ENCODE assay signal across 33 cellular contexts in genomic region chr5:6462671-6463070, GRCh38. TPM values are rescaled to one million over a fixed set of nuclear protein-coding genes. Genes with fewer than 3 reads are reported as not detected.
"Had no signal": no experiment of that assay in that cellular context is flagged by ENCODE, and none has a peak within 500 bp of the region (broad histone marks: within the 10 kb centered on the region; RNA-seq: fewer than 3 reads in every experiment).

No MANE protein-coding gene starts in this region.

- H3K27ac ChIP-seq: adrenal gland, body of pancreas, brain microvascular endothelial cell, breast epithelium, VCaP had no signal

- H3K36me3 ChIP-seq: adrenal gland, brain microvascular endothelial cell, breast epithelium had no signal

- ATAC-seq: activated CD8-positive, alpha-beta T cell treated with anti-CD3 and anti-CD28 coated beads for 36 hours; activated naive CD4-positive, alpha-beta T cell treated with anti-CD3 and anti-CD28 coated beads, Interleukin-2, amount 50 U/mL, for 72 hours; activated T-cell treated with anti-CD3 and anti-CD28 coated beads, Interleukin-2, amount 50 U/mL, for 4 hours; activated T-cell treated with anti-CD3 and anti-CD28 coated beads, Interleukin-2, amount 50 U/mL, for 72 hours; activated T-helper 17 cell treated with anti-CD3 and anti-CD28 coated beads, Interleukin-2, amount 50 U/mL, for 72 hours; body of pancreas had no signal

- H3K9me3 ChIP-seq: adrenal gland, body of pancreas, breast epithelium had no signal

- DNase-seq: activated B cell treated with CpG ODN at 0.5 μM for 24 hours; activated CD4-positive, alpha-beta memory T cell treated with anti-CD3 and anti-CD28 coated beads for 36 hours; activated CD4-positive, alpha-beta T cell treated with anti-CD3 and anti-CD28 coated beads for 4 hours; activated CD4-positive, alpha-beta T cell treated with anti-CD3 and anti-CD28 coated beads, Interleukin-2, amount 10 ng/mL, durations not matched to agents 24 days and 14 days; activated CD4-positive, alpha-beta T cell treated with anti-CD3 and anti-CD28 coated beads, Interleukin-2, amount 50 U/mL, for 1 hour; activated CD4-positive, alpha-beta T cell treated with anti-CD3 and anti-CD28 coated beads, Interleukin-2, amount 50 U/mL, for 4 hours; activated CD4-positive, CD25-positive, alpha-beta regulatory T cell treated with anti-CD3 and anti-CD28 coated beads, Interleukin-2, amount 50 U/mL, for 72 hours; activated CD8-positive, alpha-beta memory T cell treated with anti-CD3 and anti-CD28 coated beads, Interleukin-2, amount 50 U/mL, for 4 hours; activated CD8-positive, alpha-beta T cell treated with anti-CD3 and anti-CD28 coated beads for 36 hours; activated effector memory CD4-positive, alpha-beta T cell treated with anti-CD3 and anti-CD28 coated beads, Interleukin-2, amount 50 U/mL, for 16 hours; activated gamma-delta T cell treated with Interleukin-2 at 50 U/mL for 16 hours; activated naive CD4-positive, alpha-beta T cell; activated naive CD4-positive, alpha-beta T cell treated with anti-CD3 and anti-CD28 coated beads for 36 hours; activated naive CD4-positive, alpha-beta T cell treated with anti-CD3 and anti-CD28 coated beads, Interleukin-2, amount 50 U/mL, for 16 hours; activated naive CD8-positive, alpha-beta T cell treated with anti-CD3 and anti-CD28 coated beads for 36 hours; activated T-cell treated with anti-CD3 and anti-CD28 coated beads for 4 hours; activated T-cell treated with anti-CD3 and anti-CD28 coated beads, Interleukin-2, amount 50 U/mL, for 1 hour; activated T-cell treated with anti-CD3 and anti-CD28 coated beads, Interleukin-2, amount 50 U/mL, for 4 hours; activated T-cell treated with anti-CD3 and anti-CD28 coated beads, Interleukin-2, amount 50 U/mL, for 72 hours; amniotic stem cell; aorta; body of pancreas; brain microvascular endothelial cell; central memory CD4-positive, alpha-beta T cell; T-helper 1 cell; T-helper 2 cell; T-helper 9 cell had no signal

- H3K27me3 ChIP-seq: adrenal gland, body of pancreas, brain microvascular endothelial cell, breast epithelium had no signal

- H3K4me1 ChIP-seq: adrenal gland, body of pancreas, breast epithelium had no signal

- H3K4me3 ChIP-seq: adrenal gland, body of pancreas, breast epithelium had no signal

RNA-seq across cellular contexts. Expression of gene UBE2QL1, which starts 14.0 kb away (rescaled TPM):
- total RNA-seq: activated CD4-positive, alpha-beta memory T cell treated with anti-CD3 and anti-CD28 coated beads for 36 hours; activated CD8-positive, alpha-beta memory T cell treated with anti-CD3 and anti-CD28 coated beads for 36 hours; activated CD8-positive, alpha-beta T cell treated with anti-CD3 and anti-CD28 coated beads for 36 hours; activated naive CD4-positive, alpha-beta T cell treated with anti-CD3 and anti-CD28 coated beads for 36 hours; activated naive CD4-positive, alpha-beta T cell treated with anti-CD3 and anti-CD28 coated beads, Interleukin-2, amount 50 U/mL, for 72 hours; activated naive CD8-positive, alpha-beta T cell treated with anti-CD3 and anti-CD28 coated beads for 36 hours; activated T-cell treated with anti-CD3 and anti-CD28 coated beads, Interleukin-2, amount 50 U/mL, for 4 hours; activated T-helper 17 cell treated with anti-CD3 and anti-CD28 coated beads, Interleukin-2, amount 50 U/mL, for 72 hours had no signal
